In the genomic region with DNA sequence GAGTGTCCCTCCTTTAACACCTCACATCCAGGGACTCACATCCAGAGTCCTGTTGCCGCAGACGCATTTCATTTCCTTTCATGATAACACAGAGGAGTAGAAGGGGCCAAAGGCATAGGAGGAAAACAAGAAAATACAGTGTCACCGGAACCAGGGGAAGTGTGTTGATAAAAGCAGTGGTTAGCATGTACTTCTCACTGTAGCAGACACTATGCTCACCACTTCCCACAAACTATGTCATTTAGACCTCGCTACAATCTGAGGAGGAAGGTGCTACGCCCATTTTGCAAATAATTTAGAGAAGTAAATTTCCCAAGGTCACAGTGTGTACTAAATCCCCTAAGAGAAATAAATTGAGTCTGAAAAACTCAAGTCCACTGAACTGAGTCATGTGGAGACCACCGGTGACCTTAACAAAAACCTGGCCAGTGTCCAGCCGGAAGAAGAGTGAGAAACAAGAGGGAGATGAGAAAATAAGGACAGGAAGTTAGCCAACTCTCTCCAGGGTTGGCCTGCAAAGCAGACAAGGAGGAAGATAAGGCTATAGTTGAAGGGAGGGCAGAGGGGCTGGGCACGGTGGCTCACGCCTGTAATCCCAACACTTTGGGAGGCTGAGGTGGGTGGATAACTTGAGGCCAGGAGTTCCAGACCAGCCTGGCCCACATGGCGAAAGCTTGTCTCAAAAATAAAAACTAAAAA, we compare ENCODE assay signal across 8 cellular contexts. TPM values are rescaled to one million over a fixed set of nuclear protein-coding genes. Genes with fewer than 3 reads are reported as not detected.
DNase-seq lines count a peak whose midpoint lies in the region; ATAC-seq and TF ChIP-seq lines count a peak whose summit lies in the region.

No MANE protein-coding gene starts in this region.

- no peak for TF ChIP-seq EP300 in stomach (IDR thresholded peaks at IDR 0.05)

- no peak for TF ChIP-seq POLR2A in stomach (IDR thresholded peaks at IDR 0.05)

- H4K20me1 ChIP-seq in DOHH2 (ENCODE audit: control insufficient read depth, insufficient read depth, low read depth, low read length), result no peaks in the 10 kb centered on the region

- TF ChIP-seq CTCF in DOHH2 (IDR thresholded peaks at IDR 0.05; ENCODE audit: low read depth, low read length, poor library complexity, severe bottlenecking) (no peak), stomach (IDR thresholded peaks at IDR 0.05) (no peak)

- intact Hi-C loops in stomach (cut with DNase I; ENCODE audit: low total_unique reads), result no loop called here

- H3K4me2 ChIP-seq in DOHH2 (ENCODE audit: low read length), result peak overlapping the region; percentile 24

- no peaks in the 10 kb centered on the region for H3F3A ChIP-seq in DOHH2 (ENCODE audit: control insufficient read depth, insufficient read depth)

- DNase-seq in Kasumi-1 (lab: John Stamatoyannopoulos, UW) (peak; percentile 96 to 98), stomach (peak; percentile 52), NCI-H2196 treated with DMSO at 0.1 percent for 48 hours (lab: John Stamatoyannopoulos, UW; ENCODE audit: unreplicated experiment) (no peak), NCI-H774 (lab: John Stamatoyannopoulos, UW) (no peak), NCI-H226 (no peak)

- 40 to 59% (median 53%) methylated on average over 10 of the region's 10 CpGs for WGBS in stomach, 5 donors

- H3K4me1 ChIP-seq in DOHH2 (ENCODE audit: control insufficient read depth, low read length) (peaks cover 11% of the 10 kb centered on the region), stomach (peaks cover 15 to 30% (median 19%) of the 10 kb centered on the region in 4 donors)

- H3K79me2 ChIP-seq in DOHH2 (ENCODE audit: control insufficient read depth, low read length), result no peaks in the 10 kb centered on the region

- H3K27ac ChIP-seq in DOHH2 (ENCODE audit: low read depth, low read length), result no peak overlapping the region
- H3K27ac ChIP-seq in stomach, result peak overlapping the region; percentile 37 to 86 (median 55)

- H3K9me2 ChIP-seq in DOHH2 (replicated peaks; ENCODE audit: control insufficient read depth, low read length), result no peaks in the 10 kb centered on the region

- no peak overlapping the region for H3K4me3 ChIP-seq in DOHH2 (ENCODE audit: low read length)
- H3K4me3 ChIP-seq in stomach, result no peak overlapping the region

- ATAC-seq in GM21381 (IDR thresholded peaks at IDR 0.05; ENCODE audit: unreplicated experiment) (peak; percentile 61), esophagus mucosa (peak; percentile 15)

- H3K36me3 ChIP-seq in DOHH2 (ENCODE audit: control insufficient read depth, low read length), result no peaks in the 10 kb centered on the region
- no peaks in the 10 kb centered on the region for H3K36me3 ChIP-seq in stomach

- H3K27me3 ChIP-seq in DOHH2 (ENCODE audit: control insufficient read depth, low read length) (no peaks in the 10 kb centered on the region), stomach (no peaks in the 10 kb centered on the region)

- H3K9me3 ChIP-seq in DOHH2 (ENCODE audit: control insufficient read depth, insufficient read depth, low read length), result no peaks in the 10 kb centered on the region
- H3K9me3 ChIP-seq in stomach, result no peaks in the 10 kb centered on the region

RNA-seq across cellular contexts. Expression of a gene that starts 25.8 kb away (rescaled TPM):
- total RNA-seq in esophagus mucosa (7.3 TPM), stomach (10 to 100 TPM in 2 of 5 donors, 1 to 10 TPM in 2, under 1 TPM in 1; 0.58 to 14.3 (median 9.0) TPM)
- polyA plus RNA-seq in stomach, result 1 to 10 TPM; 2.1 to 4.3 (median 2.1) TPM

Comparison
In these comparisons a context has a peak if more than half of its experiments do, and no peak if none do; other contexts are left out.
1. DNase-seq: peak in Kasumi-1 (2 of 2) and stomach (single experiment); none in NCI-H2196 treated with DMSO at 0.1 percent for 48 hours (single experiment), NCI-H774 (single experiment) and NCI-H226 (single experiment).